In the genomic region with DNA sequence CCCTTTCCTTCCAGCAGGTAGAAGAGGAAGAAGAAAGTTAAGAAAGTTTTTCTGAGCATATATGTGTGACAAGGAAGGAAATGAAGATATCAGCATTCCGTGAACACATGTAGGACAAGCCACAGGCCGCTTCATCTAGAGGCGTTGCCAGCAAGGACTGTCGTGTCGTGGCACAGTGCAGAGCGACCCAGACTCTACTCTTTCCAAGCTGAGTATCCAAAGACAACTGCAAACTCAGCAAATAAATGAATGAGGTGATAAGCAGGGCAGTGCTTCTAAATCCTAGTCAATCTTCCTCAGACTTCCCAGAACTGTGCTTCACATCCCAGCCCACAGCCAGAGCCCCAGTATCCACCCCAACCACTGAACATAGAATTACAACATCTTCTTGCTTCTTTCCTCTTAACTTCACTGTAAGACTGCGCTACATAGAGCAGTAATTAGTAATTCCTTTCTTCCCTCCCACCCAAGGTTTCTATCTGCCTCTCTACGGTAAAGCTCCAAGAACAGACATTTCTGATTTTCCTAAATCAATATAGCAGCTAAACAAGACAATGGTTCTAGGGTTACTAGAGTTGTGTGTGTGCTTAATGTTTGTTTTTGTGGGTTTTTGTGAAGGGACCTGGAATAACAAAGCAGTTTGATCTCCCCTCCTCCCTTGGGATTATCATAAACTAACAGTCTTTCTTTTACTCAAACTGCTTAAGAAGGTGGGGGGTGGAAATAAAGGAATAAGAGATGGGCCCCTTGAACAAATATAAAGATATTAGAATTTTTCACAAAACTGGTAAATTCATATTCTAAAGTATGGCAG, we compare ENCODE assay signal across 26 cellular contexts.
"Had no signal": no experiment of that assay in that cellular context is flagged by ENCODE, and none has a peak within 500 bp of the region (broad histone marks: within the 10 kb centered on the region; RNA-seq: fewer than 3 reads in every experiment).

No MANE protein-coding gene starts in this region.

- H3K27ac ChIP-seq: pancreas, psoas muscle, right atrium auricular region, spleen, thoracic aorta, uterus had no signal

- ATAC-seq: effector memory CD8-positive, alpha-beta T cell; esophagus mucosa; left colon; pancreas; psoas muscle had no signal

- H3K4me3 Mint-ChIP-seq: activated naive CD4-positive, alpha-beta T cell treated with anti-CD3 and anti-CD28 coated beads, Interleukin-2, amount 10 ng/mL, durations not matched to agents 7 days and 5 days; activated naive CD8-positive, alpha-beta T cell treated with anti-CD3 and anti-CD28 coated beads, Interleukin-2, amount 10 ng/mL, durations not matched to agents 7 days and 5 days; effector memory CD8-positive, alpha-beta T cell; immature natural killer cell; mesothelial cell of epicardium; naive B cell; stimulated activated naive CD8-positive, alpha-beta T cell treated with anti-CD3 and anti-CD28 coated beads, Interleukin-15, Interleukin-2, amounts not matched to agents 100 ng/mL and 50 ng/mL, for 24 hours; type B pancreatic cell had no signal

- H3K27me3 Mint-ChIP-seq: activated naive CD4-positive, alpha-beta T cell treated with anti-CD3 and anti-CD28 coated beads, Interleukin-2, amount 10 ng/mL, durations not matched to agents 7 days and 5 days; activated naive CD8-positive, alpha-beta T cell treated with anti-CD3 and anti-CD28 coated beads, Interleukin-2, amount 10 ng/mL, durations not matched to agents 7 days and 5 days; effector memory CD8-positive, alpha-beta T cell; naive B cell; stimulated activated naive CD8-positive, alpha-beta T cell treated with anti-CD3 and anti-CD28 coated beads, Interleukin-15, Interleukin-2, amounts not matched to agents 100 ng/mL and 50 ng/mL, for 24 hours; type B pancreatic cell had no signal

- H3K27ac Mint-ChIP-seq: activated naive CD4-positive, alpha-beta T cell treated with anti-CD3 and anti-CD28 coated beads, Interleukin-2, amount 10 ng/mL, durations not matched to agents 7 days and 5 days; immature natural killer cell; mesothelial cell of epicardium; stimulated activated naive CD8-positive, alpha-beta T cell treated with anti-CD3 and anti-CD28 coated beads, Interleukin-15, Interleukin-2, amounts not matched to agents 100 ng/mL and 50 ng/mL, for 24 hours; type B pancreatic cell had no signal

- H3K4me3 ChIP-seq: pancreas, psoas muscle, right atrium auricular region, spleen, thoracic aorta, uterus had no signal

- H3K36me3 ChIP-seq: uterus had no signal

- H3K4me1 ChIP-seq: psoas muscle, right atrium auricular region, spleen, uterus had no signal

- H3K4me1 Mint-ChIP-seq: activated naive CD4-positive, alpha-beta T cell treated with anti-CD3 and anti-CD28 coated beads, Interleukin-2, amount 10 ng/mL, durations not matched to agents 7 days and 5 days; activated naive CD8-positive, alpha-beta T cell treated with anti-CD3 and anti-CD28 coated beads, Interleukin-2, amount 10 ng/mL, durations not matched to agents 7 days and 5 days had no signal

- H3K9me3 ChIP-seq: pancreas, psoas muscle, right atrium auricular region, thoracic aorta, uterus had no signal

- H3K27me3 ChIP-seq: pancreas, right atrium auricular region, spleen, uterus had no signal

- DNase-seq: activated CD4-positive, alpha-beta T cell treated with anti-CD3 and anti-CD28 coated beads for 4 hours; activated CD4-positive, alpha-beta T cell treated with anti-CD3 and anti-CD28 coated beads, Interleukin-2, amount 50 U/mL, for 48 hours; activated CD8-positive, alpha-beta memory T cell treated with anti-CD3 and anti-CD28 coated beads for 24 hours; activated effector memory CD4-positive, alpha-beta T cell treated with anti-CD3 and anti-CD28 coated beads, Interleukin-2, amount 50 U/mL, for 16 hours; activated naive CD4-positive, alpha-beta T cell treated with anti-CD3 and anti-CD28 coated beads, Interleukin-2, amount 10 ng/mL, durations not matched to agents 7 days and 5 days; activated naive CD8-positive, alpha-beta T cell treated with anti-CD3 and anti-CD28 coated beads, Interleukin-2, amount 10 ng/mL, durations not matched to agents 7 days and 5 days; amygdala; cortex of kidney; effector memory CD8-positive, alpha-beta T cell; hippocampal formation; immature natural killer cell; kidney; left colon; naive B cell; nucleus accumbens; pancreas; psoas muscle; spleen; stimulated activated CD4-positive, alpha-beta T cell treated with anti-CD3 and anti-CD28 coated beads, Interleukin-4, amount 100 ng/mL, for 1 hour; uterus had no signal

- H3K9me3 Mint-ChIP-seq: effector memory CD8-positive, alpha-beta T cell; immature natural killer cell; mesothelial cell of epicardium; stimulated activated naive CD8-positive, alpha-beta T cell treated with anti-CD3 and anti-CD28 coated beads, Interleukin-15, Interleukin-2, amounts not matched to agents 100 ng/mL and 50 ng/mL, for 24 hours; type B pancreatic cell had no signal
